Comparison of ENCODE assay signal across 23 cellular contexts in the genomic region with DNA sequence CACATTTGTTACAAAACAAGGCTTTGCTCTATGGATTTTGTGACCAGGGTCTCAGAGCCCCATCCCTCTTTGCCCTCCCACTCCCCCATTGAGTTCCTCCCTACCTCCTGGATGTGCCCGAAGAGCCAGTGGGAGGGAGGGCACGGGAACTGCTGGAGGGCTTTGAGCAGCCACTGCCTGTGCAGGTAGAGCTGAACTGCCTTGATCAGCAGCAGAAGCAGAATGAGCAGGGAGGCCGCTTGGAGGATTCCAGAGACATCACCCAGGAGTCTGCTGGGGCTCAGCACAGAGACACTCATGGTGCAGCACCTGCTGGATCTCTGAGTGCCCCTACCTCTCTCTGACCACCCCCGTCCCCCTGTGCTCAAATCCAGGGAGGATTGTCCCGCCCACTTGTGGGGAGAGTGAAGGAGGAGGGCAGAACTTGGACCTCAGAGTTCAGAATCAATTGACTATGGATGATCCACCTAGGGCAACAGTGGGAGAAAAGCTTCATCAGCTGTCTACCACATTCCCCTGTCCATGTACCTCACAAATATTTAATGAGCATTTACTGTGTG. TPM values are rescaled to one million over a fixed set of nuclear protein-coding genes. Genes with fewer than 3 reads are reported as not detected.
DNase-seq lines count a peak whose midpoint lies in the region; ATAC-seq and FAIRE-seq lines count a peak whose summit lies in the region.
"Had no signal": no experiment of that assay in that cellular context is flagged by ENCODE, and none has a peak within 500 bp of the region (broad histone marks: within the 10 kb centered on the region; RNA-seq: fewer than 3 reads in every experiment).

A gene with protein sequence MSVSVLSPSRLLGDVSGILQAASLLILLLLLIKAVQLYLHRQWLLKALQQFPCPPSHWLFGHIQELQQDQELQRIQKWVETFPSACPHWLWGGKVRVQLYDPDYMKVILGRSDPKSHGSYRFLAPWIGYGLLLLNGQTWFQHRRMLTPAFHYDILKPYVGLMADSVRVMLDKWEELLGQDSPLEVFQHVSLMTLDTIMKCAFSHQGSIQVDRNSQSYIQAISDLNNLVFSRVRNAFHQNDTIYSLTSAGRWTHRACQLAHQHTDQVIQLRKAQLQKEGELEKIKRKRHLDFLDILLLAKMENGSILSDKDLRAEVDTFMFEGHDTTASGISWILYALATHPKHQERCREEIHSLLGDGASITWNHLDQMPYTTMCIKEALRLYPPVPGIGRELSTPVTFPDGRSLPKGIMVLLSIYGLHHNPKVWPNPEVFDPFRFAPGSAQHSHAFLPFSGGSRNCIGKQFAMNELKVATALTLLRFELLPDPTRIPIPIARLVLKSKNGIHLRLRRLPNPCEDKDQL (minus strand): TSS at position 342 of the 560 bp plus-strand sequence. CDS start 43 bp downstream, at position 299.

- no peaks in the 10 kb centered on the region for H3K79me1 ChIP-seq in mesendoderm (ENCODE audit: low read length)

- no peak within 1 kb of the TSS for H2BK120ac ChIP-seq in mesendoderm (ENCODE audit: low read depth, low read length)

- no peak within 1 kb of the TSS for H3K23ac ChIP-seq in mesendoderm (ENCODE audit: low read length)

- peak within 1 kb of the TSS; percentile 25 for H3K56ac ChIP-seq in mesendoderm (ENCODE audit: low read length)

- H3K79me2 ChIP-seq in mesendoderm (ENCODE audit: control insufficient read depth, insufficient read depth, low read length): no peaks in the 10 kb centered on the region

- H3K4me3 ChIP-seq in duodenal mucosa (ENCODE audit: low read depth in 1 of 2, low read length in 2 of 2) (peak within 1 kb of the TSS in 1 of 2 donors; percentile 26), mesendoderm (ENCODE audit: low read length) (no peak within 1 kb of the TSS), small intestine (ENCODE audit: low read depth in 1 of 2, low read length in 2 of 2) (no peak within 1 kb of the TSS)
- H3K4me3 ChIP-seq: A549 had no signal

- no peak within 1 kb of the TSS for H3K4ac ChIP-seq in mesendoderm (ENCODE audit: low read depth, low read length)

- no peak within 1 kb of the TSS for H2BK5ac ChIP-seq in mesendoderm (ENCODE audit: low read length)

- H3K4me1 ChIP-seq in duodenal mucosa (ENCODE audit: control insufficient read depth in 1 of 2, insufficient read depth in 2 of 2, low read length in 2 of 2): peaks cover 16 to 18% of the 10 kb centered on the region in 2 donors
- H3K4me1 ChIP-seq in mesendoderm (ENCODE audit: control insufficient read depth, low read depth, low read length): peaks cover 6% of the 10 kb centered on the region
- H3K4me1 ChIP-seq in small intestine (ENCODE audit: control insufficient read depth in 2 of 2, insufficient read depth in 1 of 2, low read depth in 1 of 2, low read length in 1 of 2): no peaks in the 10 kb centered on the region
- H3K4me1 ChIP-seq: A549, BE2C had no signal

- H3K27ac ChIP-seq in duodenal mucosa (ENCODE audit: low read depth, low read length) (peak within 1 kb of the TSS; percentile 70), mesendoderm (ENCODE audit: low read depth, low read length) (no peak within 1 kb of the TSS), small intestine (ENCODE audit: low read depth in 1 of 2, low read length in 1 of 2) (peak within 1 kb of the TSS; percentile 74 to 78)
- H3K27ac ChIP-seq: A549, C4-2B had no signal

- DNase-seq in left lobe of liver (ENCODE audit: low spot score): peak; percentile 85
- no peak for DNase-seq in mesendoderm
- no peak for DNase-seq in small intestine
- DNase-seq in GM19240 (ENCODE audit: insufficient read length, low spot score): no peak
- DNase-seq in T1000 (lab: John Stamatoyannopoulos, UW): no peak
- no peak for DNase-seq in stimulated activated naive CD4-positive, alpha-beta T cell treated with Interleukin-2 at 50 U/mL for 16 hours (lab: John Stamatoyannopoulos, UW)
- no peak for DNase-seq in NCI-H1092 (lab: John Stamatoyannopoulos, UW)
- DNase-seq: BE2C; CD8-positive, alpha-beta T cell; COR-L47; DMS153; DMS79 treated with DMSO at 0.1 percent for 48 hours; EL had no signal

- H3K9me3 ChIP-seq in duodenal mucosa (ENCODE audit: control insufficient read depth in 1 of 2, low read length in 2 of 2) (no peaks in the 10 kb centered on the region), small intestine (ENCODE audit: control insufficient read depth, low read depth) (no peaks in the 10 kb centered on the region)
- H3K9me3 ChIP-seq: A549, BE2C had no signal

- H4K8ac ChIP-seq in mesendoderm (ENCODE audit: low read depth, low read length): no peak within 1 kb of the TSS

- no peak within 1 kb of the TSS for H2AK5ac ChIP-seq in mesendoderm (ENCODE audit: low read length)

- no peak within 1 kb of the TSS for H2BK15ac ChIP-seq in mesendoderm (replicated peaks; ENCODE audit: low read depth)

- no peaks in the 10 kb centered on the region for H3K27me3 ChIP-seq in duodenal mucosa (ENCODE audit: control insufficient read depth in 1 of 2, insufficient read depth in 2 of 2, low read length in 2 of 2)
- H3K27me3 ChIP-seq in mesendoderm (ENCODE audit: insufficient read depth, low read length, poor library complexity): no peaks in the 10 kb centered on the region
- H3K27me3 ChIP-seq in small intestine (ENCODE audit: control insufficient read depth in 2 of 2, insufficient read depth in 2 of 2, low read length in 2 of 2): no peaks in the 10 kb centered on the region
- H3K27me3 ChIP-seq: BE2C had no signal

- WGBS in mesendoderm (ENCODE audit: extremely low coverage, insufficient coverage, low lambda C conversion rate): no CpG with 5 or more reads among the region's 5 CpGs
- WGBS in small intestine, 3 donors: 48 to 74% (median 49%) methylated on average over 4 to 5 of the region's 5 CpGs

- no peak within 1 kb of the TSS for H3K4me2 ChIP-seq in mesendoderm (ENCODE audit: low read length)
- H3K4me2 ChIP-seq: A549 had no signal

- no peak within 1 kb of the TSS for H3K18ac ChIP-seq in mesendoderm (ENCODE audit: low read length)

- no peak within 1 kb of the TSS for H4K5ac ChIP-seq in mesendoderm (ENCODE audit: low read length)

- H3K36me3 ChIP-seq in duodenal mucosa (ENCODE audit: control insufficient read depth in 1 of 2, insufficient read depth in 2 of 2, low read length in 2 of 2) (no peaks in the 10 kb centered on the region), mesendoderm (ENCODE audit: control insufficient read depth, insufficient read depth, low read length) (no peaks in the 10 kb centered on the region), small intestine (ENCODE audit: control insufficient read depth in 2 of 2, insufficient read depth in 2 of 2, low read length in 2 of 2) (no peaks in the 10 kb centered on the region)
- H3K36me3 ChIP-seq: BE2C had no signal

- peak; percentile 75 for ATAC-seq in left lobe of liver
- ATAC-seq: A549; CD8-positive, alpha-beta T cell; HCT116 had no signal

- peak within 1 kb of the TSS; percentile 32 to 52 for H3K9ac ChIP-seq in duodenal mucosa (ENCODE audit: low read depth in 1 of 2, low read length in 2 of 2)
- H3K9ac ChIP-seq in mesendoderm (ENCODE audit: low read length): no peak within 1 kb of the TSS

- no peak for FAIRE-seq in small intestine (lab: Jason Lieb, UNC)
- FAIRE-seq: A549, D721Med, G401.6, GM12892, HTR-8/SVneo had no signal

RNA-seq across cellular contexts. Expression of the gene that starts here (rescaled TPM):
- 501 TPM for total RNA-seq in left lobe of liver
- not detected for polyA plus RNA-seq in mesendoderm (2013, experiment 1 of 2)
- polyA plus RNA-seq in mesendoderm (2013, experiment 2 of 2): not detected
- 1 to 10 TPM in 1 of 3 donors, under 1 TPM in 1, not detected in 1; 0.09 to 3.6 TPM for polyA plus RNA-seq in small intestine
- total RNA-seq: CD8-positive, alpha-beta T cell; H4 had no signal
- polyA plus RNA-seq: A549, AG04450 had no signal
